8 cellular contexts compared by ENCODE assay signal in genomic region chr3:9914559-9915251, GRCh38. TPM values are rescaled to one million over a fixed set of nuclear protein-coding genes. Genes with fewer than 3 reads are reported as not detected.
A peak's percentile ranks its signal among the peaks of the same experiment; 100 is the strongest.
DNase-seq lines count a peak whose midpoint lies in the region; ATAC-seq lines count a peak whose summit lies in the region.

No MANE protein-coding gene starts in this region.

- H3K27me3 Mint-ChIP-seq in activated CD4-positive, alpha-beta T cell treated with anti-CD3 and anti-CD28 coated beads for 36 hours: peaks cover 5% of the 10 kb centered on the region
- H3K27me3 Mint-ChIP-seq in immature natural killer cell (ENCODE audit: low read depth in 3 of 3): peaks cover 0 to 4% (median 0%) of the 10 kb centered on the region in 3 donors

- intact Hi-C loops in activated CD4-positive, alpha-beta T cell treated with anti-CD3 and anti-CD28 coated beads for 36 hours (cut with DNase I, micrococcal nuclease): loop anchor here (1.0 to 2.0 kb wide), 2 partner anchors 18 kb away; partner anchors contain the start of gene CRELD1 (in 1 of the 2)

- CTCF ChIA-PET in activated CD4-positive, alpha-beta T cell treated with anti-CD3 and anti-CD28 coated beads for 36 hours (lab: Charles Lee): interaction anchor here (5.4 kb wide), 1 partner anchor 17 kb away, joined by 32 read pairs; the partner anchor contains the start of gene CRELD1

- H3K27ac Mint-ChIP-seq in activated CD4-positive, alpha-beta T cell treated with anti-CD3 and anti-CD28 coated beads for 36 hours: no peak overlapping the region
- no peak overlapping the region for H3K27ac Mint-ChIP-seq in immature natural killer cell

- peak; percentile 2 for ATAC-seq in activated CD4-positive, alpha-beta T cell treated with anti-CD3 and anti-CD28 coated beads for 36 hours
- no peak for ATAC-seq in HG02798 (IDR thresholded peaks at IDR 0.05; ENCODE audit: poor library complexity, unreplicated experiment)

- H3K9me3 Mint-ChIP-seq in activated CD4-positive, alpha-beta T cell treated with anti-CD3 and anti-CD28 coated beads for 36 hours (ENCODE audit: low read depth): no peaks in the 10 kb centered on the region
- H3K9me3 Mint-ChIP-seq in immature natural killer cell: no peaks in the 10 kb centered on the region

- no peak for DNase-seq in activated CD4-positive, alpha-beta T cell treated with anti-CD3 and anti-CD28 coated beads for 36 hours
- no peak for DNase-seq in activated CD4-positive, alpha-beta T cell treated with anti-CD3 and anti-CD28 coated beads, Interleukin-2, amount 50 U/mL, for 4 hours
- DNase-seq in SK-N-DZ (ENCODE audit: low spot score) (peak; percentile 77), immature natural killer cell (no peak), germinal center (ENCODE audit: low spot score) (no peak), middle frontal gyrus (ENCODE audit: extremely low spot score, low spot score) (no peak)

- H3K4me3 Mint-ChIP-seq in activated CD4-positive, alpha-beta T cell treated with anti-CD3 and anti-CD28 coated beads for 36 hours: peak overlapping the region; percentile 10
- H3K4me3 Mint-ChIP-seq in immature natural killer cell: peak overlapping the region; percentile 46 to 75 (median 69)

- H3K4me1 Mint-ChIP-seq in activated CD4-positive, alpha-beta T cell treated with anti-CD3 and anti-CD28 coated beads for 36 hours: peaks cover 21% of the 10 kb centered on the region
- peaks cover 10 to 16% of the 10 kb centered on the region in 2 donors for H3K4me1 Mint-ChIP-seq in immature natural killer cell

- H3K27ac ChIP-seq in temporal lobe (ENCODE audit: low read depth, low read length): peak overlapping the region; percentile 0

- H3K36me3 Mint-ChIP-seq in activated CD4-positive, alpha-beta T cell treated with anti-CD3 and anti-CD28 coated beads for 36 hours (ENCODE audit: low read depth): no peaks in the 10 kb centered on the region
- H3K36me3 Mint-ChIP-seq in immature natural killer cell: no peaks in the 10 kb centered on the region

- POLR2A ChIA-PET in activated CD4-positive, alpha-beta T cell treated with anti-CD3 and anti-CD28 coated beads for 36 hours (lab: Charles Lee): no interaction called here

RNA-seq across cellular contexts. Expression of gene IL17RC, which starts 2.2 kb away (rescaled TPM):
- under 1 TPM; 0.25 to 0.50 TPM for total RNA-seq in activated CD4-positive, alpha-beta T cell treated with anti-CD3 and anti-CD28 coated beads for 36 hours
- polyA plus RNA-seq in SK-N-DZ (2014; cell fraction: cytosol; rRNA removed): 6.8 and 14.1 TPM in 2 replicates
- polyA plus RNA-seq in SK-N-DZ (2014; cell fraction: nucleus; rRNA removed): 16.6 and 18.1 TPM in 2 replicates
- polyA plus RNA-seq in immature natural killer cell: 10 to 100 TPM in 2 of 3 donors, 1 to 10 TPM in 1; 1.7 to 16.5 (median 12.6) TPM
- total RNA-seq in temporal lobe: 3.2 TPM

RNA-seq across cellular contexts. Expression of gene IL17RE, which starts 12.1 kb away (rescaled TPM):
- 1 to 10 TPM; 2.3 to 3.1 TPM for total RNA-seq in activated CD4-positive, alpha-beta T cell treated with anti-CD3 and anti-CD28 coated beads for 36 hours
- 1.5 and 3.4 TPM in 2 replicates for polyA plus RNA-seq in SK-N-DZ (2014; cell fraction: cytosol; rRNA removed)
- polyA plus RNA-seq in SK-N-DZ (2014; cell fraction: nucleus; rRNA removed): 6.8 and 7.4 TPM in 2 replicates
- under 1 TPM in 1 of 3 donors, not detected in 2; 0.14 TPM for polyA plus RNA-seq in immature natural killer cell
- 0.49 TPM for total RNA-seq in temporal lobe

RNA-seq across cellular contexts. Expression of gene CRELD1, which starts 18.9 kb away (rescaled TPM):
- total RNA-seq in activated CD4-positive, alpha-beta T cell treated with anti-CD3 and anti-CD28 coated beads for 36 hours: 10 to 100 TPM; 12.6 to 14.7 TPM
- polyA plus RNA-seq in SK-N-DZ (2014; cell fraction: cytosol; rRNA removed): 56.5 and 59.8 TPM in 2 replicates
- 183 and 206 TPM in 2 replicates for polyA plus RNA-seq in SK-N-DZ (2014; cell fraction: nucleus; rRNA removed)
- 10 to 100 TPM; 38.9 to 67.8 (median 51.3) TPM for polyA plus RNA-seq in immature natural killer cell
- total RNA-seq in temporal lobe: 16.7 TPM

RNA-seq across cellular contexts. Expression of gene JAGN1, which starts 24.3 kb away (rescaled TPM):
- total RNA-seq in activated CD4-positive, alpha-beta T cell treated with anti-CD3 and anti-CD28 coated beads for 36 hours: 10 to 100 TPM; 27.1 to 33.0 TPM
- polyA plus RNA-seq in SK-N-DZ (2014; cell fraction: cytosol; rRNA removed): 59.7 and 80.2 TPM in 2 replicates
- 38.4 and 52.8 TPM in 2 replicates for polyA plus RNA-seq in SK-N-DZ (2014; cell fraction: nucleus; rRNA removed)
- polyA plus RNA-seq in immature natural killer cell: 10 to 100 TPM; 36.1 to 50.3 (median 37.9) TPM
- 8.9 TPM for total RNA-seq in temporal lobe

RNA-seq across cellular contexts. Expression of gene CIDEC, which starts 34.7 kb away (rescaled TPM):
- not detected for total RNA-seq in activated CD4-positive, alpha-beta T cell treated with anti-CD3 and anti-CD28 coated beads for 36 hours
- 0.31 TPM in 1 of 2 replicates, not detected in the other for polyA plus RNA-seq in SK-N-DZ (2014; cell fraction: cytosol; rRNA removed)
- not detected in 2 replicates for polyA plus RNA-seq in SK-N-DZ (2014; cell fraction: nucleus; rRNA removed)
- polyA plus RNA-seq in immature natural killer cell: not detected
- total RNA-seq in temporal lobe: not detected
